In genomic region chr2:12915792-12916191, GRCh38 we compare ENCODE assay signal across 19 cellular contexts.
A peak's percentile ranks its signal among the peaks of the same experiment; 100 is the strongest.
DNase-seq lines count a peak whose midpoint lies in the region; ATAC-seq, FAIRE-seq and TF ChIP-seq lines count a peak whose summit lies in the region.
"Had no signal": no experiment of that assay in that cellular context is flagged by ENCODE, and none has a peak within 500 bp of the region (broad histone marks: within the 10 kb centered on the region; RNA-seq: fewer than 3 reads in every experiment).

No MANE protein-coding gene starts in this region.

- ATAC-seq in HG03108 (IDR thresholded peaks at IDR 0.05; ENCODE audit: unreplicated experiment) (no peak), heart left ventricle (no peak)

- H3K27ac Mint-ChIP-seq in HFFc6: no peak overlapping the region
- no peak overlapping the region for H3K27ac Mint-ChIP-seq in endothelial cell (ENCODE audit: unreplicated experiment)
- H3K27ac Mint-ChIP-seq: CD4-positive, alpha-beta memory T cell had no signal

- WGBS in heart left ventricle, 4 donors: 49 to 85% (median 75%) methylated on average over 1 of the region's 1 CpG

- H3K9me3 Mint-ChIP-seq in HFFc6: no peaks in the 10 kb centered on the region
- H3K9me3 Mint-ChIP-seq in endothelial cell (ENCODE audit: unreplicated experiment): no peaks in the 10 kb centered on the region

- peaks cover 0 to 22% (median 16%) of the 10 kb centered on the region in 12 donors for H3K4me1 ChIP-seq in heart left ventricle
- H3K4me1 ChIP-seq: BE2C had no signal

- DNase-seq in AG20443 (ENCODE audit: low spot score): peak; percentile 25
- DNase-seq in HFFc6: peak; percentile 10
- DNase-seq in myocyte (ENCODE audit: low read depth): peak; percentile 23
- no peak for DNase-seq in endothelial cell (ENCODE audit: low spot score)
- no peak for DNase-seq in heart left ventricle
- no peak for DNase-seq in middle frontal gyrus (ENCODE audit: extremely low spot score, low spot score)
- DNase-seq: BE2C; CD4-positive, alpha-beta memory T cell; DMS79 treated with DMSO at 0.1 percent for 48 hours; H7; NCI-H1092 treated with DMSO at 0.1 percent for 48 hours; NCI-H1694 treated with DMSO at 0.1 percent for 48 hours; NCI-H69; NK-92 treated with Interleukin-12 subunit alpha and Interleukin-12 subunit beta, amount 100 ng/mL, for 24 hours had no signal

- FAIRE-seq in endometrium (lab: Jason Lieb, UNC): peak; percentile 18
- FAIRE-seq: D721Med had no signal

- H3K36me3 Mint-ChIP-seq in HFFc6 (ENCODE audit: low read depth): no peaks in the 10 kb centered on the region; the same call in 1 of the 2 replicates
- no peaks in the 10 kb centered on the region for H3K36me3 Mint-ChIP-seq in endothelial cell (ENCODE audit: low read depth, unreplicated experiment)
- H3K36me3 Mint-ChIP-seq: CD4-positive, alpha-beta memory T cell had no signal

- TF ChIP-seq POLR2A in heart left ventricle (IDR thresholded peaks at IDR 0.05): no peak

- peaks cover 0 to 3% (median 0%) of the 10 kb centered on the region in 12 donors for H3K9me3 ChIP-seq in heart left ventricle
- H3K9me3 ChIP-seq: BE2C had no signal

- H3K27me3 Mint-ChIP-seq in HFFc6 (ENCODE audit: insufficient read depth): no peaks in the 10 kb centered on the region
- no peaks in the 10 kb centered on the region for H3K27me3 Mint-ChIP-seq in endothelial cell (ENCODE audit: unreplicated experiment)

- H3K4me3 Mint-ChIP-seq in HFFc6 (no peak overlapping the region), endothelial cell (ENCODE audit: unreplicated experiment) (no peak overlapping the region)
- H3K4me3 Mint-ChIP-seq: CD4-positive, alpha-beta memory T cell had no signal

- intact Hi-C loops in heart left ventricle (cut with DNase I): loop anchor here in 5 of 10 donors (5.0 kb wide), 5 partner anchors 68 to 178 kb away; no protein-coding TSS in a partner anchor

- no peak overlapping the region for H3K4me3 ChIP-seq in heart left ventricle
- H3K4me3 ChIP-seq: PC-9, SK-N-MC had no signal

- H3K4me1 Mint-ChIP-seq in HFFc6 (ENCODE audit: low read depth) (peaks cover 60% of the 10 kb centered on the region), endothelial cell (ENCODE audit: unreplicated experiment) (no peaks in the 10 kb centered on the region)
- H3K4me1 Mint-ChIP-seq: CD4-positive, alpha-beta memory T cell had no signal

- H3K27me3 ChIP-seq in heart left ventricle: no peaks in the 10 kb centered on the region
- H3K27me3 ChIP-seq: BE2C had no signal

- no peak for TF ChIP-seq CTCF in HFFc6 (IDR thresholded peaks at IDR 0.05)
- no peak for TF ChIP-seq CTCF in endothelial cell (IDR thresholded peaks at IDR 0.05; ENCODE audit: unreplicated experiment)
- no peak for TF ChIP-seq CTCF in heart left ventricle (IDR thresholded peaks at IDR 0.05)

- no peaks in the 10 kb centered on the region for H3K36me3 ChIP-seq in heart left ventricle
- H3K36me3 ChIP-seq: BE2C had no signal

- H3K27ac ChIP-seq in heart left ventricle: no peak overlapping the region
- H3K27ac ChIP-seq: PC-9, SK-N-MC had no signal

Comparison
In these comparisons a context has a peak if more than half of its experiments do, and no peak if none do; other contexts are left out.
1. DNase-seq: peak in AG20443 (single experiment), HFFc6 (single experiment) and myocyte (single experiment); none in endothelial cell (single experiment), heart left ventricle (0 of 5) and middle frontal gyrus (single experiment).